Comparison of ENCODE assay signal across 11 cellular contexts in genomic region chr10:11208908-11209809, GRCh38.
A peak's percentile ranks its signal among the peaks of the same experiment; 100 is the strongest.
DNase-seq lines count a peak whose midpoint lies in the region; ATAC-seq lines count a peak whose summit lies in the region.
"Had no signal": no experiment of that assay in that cellular context is flagged by ENCODE, and none has a peak within 500 bp of the region (broad histone marks: within the 10 kb centered on the region; RNA-seq: fewer than 3 reads in every experiment).

No MANE protein-coding gene starts in this region.

- no peaks in the 10 kb centered on the region for H3K27me3 ChIP-seq in BLaER1 treated with 17β-estradiol and CSF1 and Interleukin-3, amounts not matched to agents 10 nM and 100 nM

- H3K36me3 ChIP-seq in BLaER1 treated with 17β-estradiol and CSF1 and Interleukin-3, amounts not matched to agents 10 nM and 100 nM = peaks cover 46 to 99% (median 77%) of the 10 kb centered on the region in 11 experiments

- H4K20me1 ChIP-seq in BLaER1 treated with 17β-estradiol and CSF1 and Interleukin-3, amounts not matched to agents 10 nM and 100 nM = peaks cover 99 to 100% (median 100%) of the 10 kb centered on the region in 11 experiments

- H3K4me2 ChIP-seq in BLaER1 treated with 17β-estradiol and CSF1 and Interleukin-3, amounts not matched to agents 10 nM and 100 nM = peak overlapping the region; percentile 72 to 90 (median 83)
- H3K4me2 ChIP-seq: KMS-11 had no signal

- H3K9me3 ChIP-seq in BLaER1 treated with 17β-estradiol and CSF1 and Interleukin-3, amounts not matched to agents 10 nM and 100 nM (replicated peaks in 1 of 11) = no peaks in the 10 kb centered on the region

- no peaks in the 10 kb centered on the region for H3K9me3 Mint-ChIP-seq in activated naive CD4-positive, alpha-beta T cell treated with anti-CD3 and anti-CD28 coated beads, Interleukin-2, amount 50 U/mL, for 72 hours

- peak overlapping the region; percentile 27 to 69 (median 47); a peak in 17 of 22 replicates for H3K9ac ChIP-seq in BLaER1 treated with 17β-estradiol and CSF1 and Interleukin-3, amounts not matched to agents 10 nM and 100 nM
- H3K9ac ChIP-seq: KMS-11 had no signal

- H3K4me1 ChIP-seq in BLaER1 treated with 17β-estradiol and CSF1 and Interleukin-3, amounts not matched to agents 10 nM and 100 nM = peaks cover 93 to 100% (median 97%) of the 10 kb centered on the region in 10 experiments
- H3K4me1 ChIP-seq: Caco-2 had no signal

- H3K27ac ChIP-seq in BLaER1 treated with 17β-estradiol and CSF1 and Interleukin-3, amounts not matched to agents 10 nM and 100 nM = peak overlapping the region; percentile 31 to 72 (median 56); a peak in 20 of 22 replicates
- H3K27ac ChIP-seq: KMS-11 had no signal

- peak overlapping the region in 7 of 10 experiments; percentile 5 to 50 (median 35); a peak in 12 of 20 replicates for H3K4me3 ChIP-seq in BLaER1 treated with 17β-estradiol and CSF1 and Interleukin-3, amounts not matched to agents 10 nM and 100 nM
- H3K4me3 ChIP-seq: skin epidermis had no signal

- ATAC-seq in HG03045 (IDR thresholded peaks at IDR 0.05; ENCODE audit: unreplicated experiment) (peak; percentile 41), GM19023 (IDR thresholded peaks at IDR 0.05; ENCODE audit: unreplicated experiment) (no peak), esophagus mucosa (no peak)
- ATAC-seq in activated naive CD4-positive, alpha-beta T cell treated with anti-CD3 and anti-CD28 coated beads, Interleukin-2, amount 50 U/mL, for 72 hours = peak; percentile 46 to 47

- H3K27ac Mint-ChIP-seq in activated naive CD4-positive, alpha-beta T cell treated with anti-CD3 and anti-CD28 coated beads, Interleukin-2, amount 50 U/mL, for 72 hours = peak overlapping the region; percentile 93 to 97

- DNase-seq in GM19238 (ENCODE audit: insufficient read length, low spot score) (peak; percentile 36), HCEC 1CT (no peak), cerebellum (ENCODE audit: low spot score) (no peak)
- DNase-seq in activated naive CD4-positive, alpha-beta T cell treated with anti-CD3 and anti-CD28 coated beads, Interleukin-2, amount 50 U/mL, for 72 hours (ENCODE audit: low spot score in 2 of 2) = peak in 1 of 2 donors; percentile 68
- DNase-seq: Caco-2 had no signal

- H3K36me3 Mint-ChIP-seq in activated naive CD4-positive, alpha-beta T cell treated with anti-CD3 and anti-CD28 coated beads, Interleukin-2, amount 50 U/mL, for 72 hours = peaks cover 28 to 66% of the 10 kb centered on the region in 2 donors

Comparison
In these comparisons a context has a peak if more than half of its experiments do, and no peak if none do; other contexts are left out.
1. ATAC-seq: peak in HG03045 (single experiment) and activated naive CD4-positive, alpha-beta T cell treated with anti-CD3 and anti-CD28 coated beads, Interleukin-2, amount 50 U/mL, for 72 hours (2 of 2); none in GM19023 (single experiment) and esophagus mucosa (single experiment).